In the genomic region with DNA sequence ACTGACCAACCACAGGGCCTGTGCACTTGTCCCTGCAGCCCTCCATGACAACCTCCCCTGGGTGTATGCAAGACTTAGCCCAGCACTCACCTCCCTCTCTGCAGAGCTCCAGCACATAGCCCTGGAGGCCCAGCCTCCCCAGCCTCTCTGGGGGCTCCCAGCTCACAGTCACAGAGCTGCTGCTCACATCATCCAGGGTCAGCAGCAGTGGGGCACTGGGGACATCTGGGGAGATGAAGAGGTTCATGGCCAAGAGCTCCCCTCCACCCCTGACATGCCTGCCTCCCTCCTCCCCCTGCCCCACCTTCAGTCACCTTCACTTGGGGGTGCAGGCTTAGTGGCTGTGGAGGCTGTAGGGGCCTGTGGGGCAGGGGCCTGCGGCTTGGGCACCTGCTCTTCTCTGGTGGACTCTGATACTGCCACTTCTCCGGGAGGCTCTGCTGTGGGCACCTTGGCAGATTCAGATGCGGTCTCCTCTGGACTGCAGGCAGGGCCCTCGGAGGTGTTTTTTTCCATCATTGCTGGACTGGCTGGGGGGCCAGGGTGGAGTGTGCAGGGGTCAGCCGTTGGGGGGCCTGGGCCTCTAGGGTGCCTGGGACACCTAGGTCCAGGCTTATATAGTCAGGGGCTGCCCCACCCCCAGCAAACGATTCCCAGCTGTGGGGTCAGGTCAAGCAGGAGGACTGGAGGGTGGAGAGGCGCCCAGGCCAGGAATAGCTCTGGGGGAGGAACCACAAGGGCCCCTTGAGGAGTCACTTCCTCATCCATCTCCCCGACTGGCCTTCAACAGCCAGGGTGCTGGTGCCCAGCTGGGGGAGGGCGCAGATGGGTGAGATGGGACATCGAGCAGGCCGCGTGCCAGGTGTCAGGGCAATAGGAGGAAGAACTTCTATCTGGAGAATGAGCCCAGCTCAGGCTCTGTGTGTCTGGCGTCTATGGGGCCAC, we compare ENCODE assay signal across 1 cellular context.
TF ChIP-seq lines count a peak whose summit lies in the region.

A gene with protein sequence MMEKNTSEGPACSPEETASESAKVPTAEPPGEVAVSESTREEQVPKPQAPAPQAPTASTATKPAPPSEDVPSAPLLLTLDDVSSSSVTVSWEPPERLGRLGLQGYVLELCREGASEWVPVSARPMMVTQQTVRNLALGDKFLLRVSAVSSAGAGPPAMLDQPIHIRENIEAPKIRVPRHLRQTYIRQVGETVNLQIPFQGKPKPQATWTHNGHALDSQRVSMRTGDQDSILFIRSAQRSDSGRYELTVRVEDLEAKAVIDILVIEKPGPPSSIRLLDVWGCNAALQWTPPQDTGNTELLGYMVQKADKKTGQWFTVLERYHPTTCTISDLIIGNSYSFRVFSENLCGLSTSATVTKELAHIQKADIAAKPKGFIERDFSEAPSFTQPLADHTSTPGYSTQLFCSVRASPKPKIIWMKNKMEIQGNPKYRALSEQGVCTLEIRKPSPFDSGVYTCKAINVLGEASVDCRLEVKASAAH (minus strand): TSS at position 590 of the 945 bp plus-strand sequence. CDS start 71 bp downstream, at position 519.

TF ChIP-seq in WTC11, 78 proteins besides CTCF, POLR2A, EP300 and RAD21 (continued from another document):
- TF ChIP-seq ERG (CRISPR knock-in tag; IDR thresholded peaks at IDR 0.05) (no peak), HMGA2 (CRISPR knock-in tag; IDR thresholded peaks at IDR 0.05) (no peak), FOXJ3 (CRISPR knock-in tag; IDR thresholded peaks at IDR 0.05; ENCODE audit: borderline replicate concordance) (no peak), ZSCAN18 (CRISPR knock-in tag; IDR thresholded peaks at IDR 0.05) (no peak), CREB1 (CRISPR knock-in tag; IDR thresholded peaks at IDR 0.05) (no peak), RELA (CRISPR knock-in tag; IDR thresholded peaks at IDR 0.05; ENCODE audit: borderline replicate concordance) (no peak), NFE2L1 (CRISPR knock-in tag; IDR thresholded peaks at IDR 0.05) (no peak)
TF ChIP-seq in WTC11: peak in this region for 0.
